ENCODE assay signal across 28 cellular contexts in genomic region chr15:68211656-68212320, GRCh38. TPM values are rescaled to one million over a fixed set of nuclear protein-coding genes. Genes with fewer than 3 reads are reported as not detected.
A peak's percentile ranks its signal among the peaks of the same experiment; 100 is the strongest.
DNase-seq lines count a peak whose midpoint lies in the region; ATAC-seq and TF ChIP-seq lines count a peak whose summit lies in the region.
"Had no signal": no experiment of that assay in that cellular context is flagged by ENCODE, and none has a peak within 500 bp of the region (broad histone marks: within the 10 kb centered on the region; RNA-seq: fewer than 3 reads in every experiment).

No MANE protein-coding gene starts in this region.

- no peaks in the 10 kb centered on the region for H3K36me3 ChIP-seq in left ventricle myocardium inferior
- peaks cover 0 to 46% (median 0%) of the 10 kb centered on the region in 6 donors for H3K36me3 ChIP-seq in spleen
- peaks cover 3% of the 10 kb centered on the region; the same call in 1 of the 2 replicates for H3K36me3 ChIP-seq in PC-3 (ENCODE audit: low read depth, low read length)
- H3K36me3 ChIP-seq: Peyer's patch, transverse colon had no signal

- H3K4me3 ChIP-seq in left ventricle myocardium inferior: no peak overlapping the region
- no peak overlapping the region for H3K4me3 ChIP-seq in spleen
- no peak overlapping the region for H3K4me3 ChIP-seq in PC-3 (ENCODE audit: low read length)
- H3K4me3 ChIP-seq: hepatocyte, K562, Peyer's patch, SJCRH30, smooth muscle cell, transverse colon had no signal

- no peak overlapping the region for H3K18ac ChIP-seq in H9 (ENCODE audit: insufficient read length, low read depth, low read length)

- H3T11ph ChIP-seq in H9 (ENCODE audit: low read length): no peak overlapping the region

- BruUV-seq in PC-3 (replicated peaks; lab: Mats Ljungman, UMichigan): no TSS peak

- TF ChIP-seq POLR2A in spleen (IDR thresholded peaks at IDR 0.05): no peak

- no peak overlapping the region for H2AFZ ChIP-seq in H9 (ENCODE audit: low read length)
- no peak overlapping the region for H2AFZ ChIP-seq in PC-3 (ENCODE audit: low read length)
- H2AFZ ChIP-seq: hepatocyte had no signal

- H3K9ac ChIP-seq in H9 (ENCODE audit: extremely low read depth, insufficient read length, low read length) (no peak overlapping the region), PC-3 (ENCODE audit: low read length) (no peak overlapping the region)

- no peak for ATAC-seq in PC-3
- ATAC-seq: effector memory CD8-positive, alpha-beta T cell; naive thymus-derived CD8-positive, alpha-beta T cell had no signal

- DNase-seq in activated T-cell treated with anti-CD3 and anti-CD28 coated beads, Interleukin-2, amount 50 U/mL, for 24 hours: peak; percentile 28
- no peak for DNase-seq in activated T-cell treated with anti-CD3 and anti-CD28 coated beads, Interleukin-2, amount 50 U/mL, for 1 hour
- DNase-seq in H9: no peak
- peak; percentile 7 for DNase-seq in left ventricle myocardium inferior
- peak; percentile 70 for DNase-seq in spleen
- no peak for DNase-seq in 8988T
- DNase-seq in nucleus accumbens (lab: John Stamatoyannopoulos, UW): no peak
- DNase-seq in PC-3: no peak
- DNase-seq: activated CD4-positive, alpha-beta memory T cell treated with anti-CD3 and anti-CD28 coated beads for 36 hours; activated T-cell treated with anti-CD3 and anti-CD28 coated beads, Interleukin-2, amount 50 U/mL, for 4 hours; COR-L47; DMS79 treated with DMSO at 0.1 percent for 48 hours; effector memory CD8-positive, alpha-beta T cell; foreskin fibroblast; HCEC 1CT; midbrain; naive thymus-derived CD8-positive, alpha-beta T cell; NCI-H1105 treated with DMSO at 0.1 percent for 48 hours; NCI-H1930; NCI-H526; stimulated activated CD4-positive, alpha-beta T cell treated with anti-CD3 and anti-CD28 coated beads, Interleukin-2, amount 100 ng/mL, for 24 hours; stomach; transverse colon had no signal

- intact Hi-C loops in left ventricle myocardium inferior (cut with micrococcal nuclease) (no loop called here), spleen (cut with DNase I; ENCODE audit: low total_unique reads) (loop anchor here (5.0 kb wide), 1 partner anchor 349 kb away; no protein-coding TSS in a partner anchor), PC-3 (cut with micrococcal nuclease) (no loop called here)

- H3F3A ChIP-seq in PC-3 (ENCODE audit: low read length, unreplicated experiment): no peaks in the 10 kb centered on the region

- H3K56ac ChIP-seq in H9 (ENCODE audit: insufficient read length, low read depth, low read length): no peak overlapping the region

- no peaks in the 10 kb centered on the region for H3K27me3 Mint-ChIP-seq in activated T-cell treated with anti-CD3 and anti-CD28 coated beads, Interleukin-2, amount 50 U/mL, for 24 hours
- no peaks in the 10 kb centered on the region; the same call in 1 of the 2 replicates for H3K27me3 Mint-ChIP-seq in H9 (ENCODE audit: low read depth)
- H3K27me3 Mint-ChIP-seq: activated CD4-positive, alpha-beta memory T cell treated with anti-CD3 and anti-CD28 coated beads for 36 hours; effector memory CD8-positive, alpha-beta T cell; naive thymus-derived CD8-positive, alpha-beta T cell had no signal

- no peak overlapping the region for H3K23ac ChIP-seq in H9 (ENCODE audit: insufficient read length, low read depth, low read length)

- H2BK12ac ChIP-seq in H9 (ENCODE audit: insufficient read length, low read depth, low read length): no peak overlapping the region

- no peak overlapping the region for H2BK20ac ChIP-seq in H9 (ENCODE audit: low read depth, low read length, poor library complexity, severe bottlenecking)

- no peak overlapping the region for H2BK5ac ChIP-seq in H9 (ENCODE audit: insufficient read length, low read length)

- H3K4ac ChIP-seq in H9 (ENCODE audit: low read depth, low read length): no peak overlapping the region

- H3K9me3 ChIP-seq in H9 (ENCODE audit: control insufficient read depth, low read depth, low read length): no peaks in the 10 kb centered on the region
- no peaks in the 10 kb centered on the region for H3K9me3 ChIP-seq in left ventricle myocardium inferior (replicated peaks)
- no peaks in the 10 kb centered on the region for H3K9me3 ChIP-seq in spleen
- no peaks in the 10 kb centered on the region for H3K9me3 ChIP-seq in PC-3 (ENCODE audit: low read length)
- H3K9me3 ChIP-seq: Peyer's patch, SJCRH30, stomach, transverse colon had no signal

- H3K4me1 ChIP-seq in H9 (ENCODE audit: insufficient read depth, low read length) (peaks cover 1% of the 10 kb centered on the region; the same call in 1 of the 2 replicates), left ventricle myocardium inferior (peaks cover 7% of the 10 kb centered on the region), spleen (peaks cover 0 to 61% (median 37%) of the 10 kb centered on the region in 6 donors), PC-3 (ENCODE audit: insufficient read depth, low read length) (no peaks in the 10 kb centered on the region)
- H3K4me1 ChIP-seq: SJCRH30 had no signal

- no peak overlapping the region for H3K27ac Mint-ChIP-seq in activated T-cell treated with anti-CD3 and anti-CD28 coated beads, Interleukin-2, amount 50 U/mL, for 24 hours
- H3K27ac Mint-ChIP-seq in H9: peak overlapping the region in 2 of 3 experiments; percentile 58 to 73; a peak in 2 of 7 replicates
- H3K27ac Mint-ChIP-seq: activated CD4-positive, alpha-beta memory T cell treated with anti-CD3 and anti-CD28 coated beads for 36 hours; effector memory CD8-positive, alpha-beta T cell had no signal

- no peaks in the 10 kb centered on the region; the same call in 1 of the 2 replicates for H3K79me2 ChIP-seq in H9 (ENCODE audit: insufficient read depth, low read length)
- H3K79me2 ChIP-seq in PC-3 (ENCODE audit: low read length): peaks cover 17% of the 10 kb centered on the region; the same call in 1 of the 2 replicates

- no CpG with 5 or more reads among the region's 14 CpGs for WGBS in H9 (ENCODE audit: extremely low coverage, insufficient read length, low lambda C conversion rate)
- 88 to 98% (median 95%) methylated on average over 10 to 14 of the region's 14 CpGs for WGBS in spleen, 5 donors

- peaks cover 83% of the 10 kb centered on the region for H3K36me3 Mint-ChIP-seq in activated T-cell treated with anti-CD3 and anti-CD28 coated beads, Interleukin-2, amount 50 U/mL, for 24 hours (ENCODE audit: low read depth)
- H3K36me3 Mint-ChIP-seq in H9 (ENCODE audit: insufficient read depth in 1 of 3, low read depth in 3 of 3): peaks cover 4 to 25% (median 17%) of the 10 kb centered on the region in 3 experiments; a peak in 6 of 7 replicates
- H3K36me3 Mint-ChIP-seq: activated CD4-positive, alpha-beta memory T cell treated with anti-CD3 and anti-CD28 coated beads for 36 hours had no signal

- TF ChIP-seq CTCF in H9 (conservative IDR thresholded peaks at IDR 0.05): no peak
- TF ChIP-seq CTCF in left ventricle myocardium inferior (IDR thresholded peaks at IDR 0.05; ENCODE audit: borderline replicate concordance): no peak
- no peak for TF ChIP-seq CTCF in spleen (IDR thresholded peaks at IDR 0.05 in 8 of 11, conservative IDR thresholded peaks at IDR 0.05 in 3 of 11)
- no peak for TF ChIP-seq CTCF in PC-3 (conservative IDR thresholded peaks at IDR 0.05; ENCODE audit: low read depth, low read length)

- H3K23me2 ChIP-seq in H9 (ENCODE audit: insufficient read length, low read depth, low read length, poor library complexity, severe bottlenecking): no peaks in the 10 kb centered on the region

- H3K4me2 ChIP-seq in H9 (ENCODE audit: insufficient read depth, insufficient read length, low read length) (no peak overlapping the region), PC-3 (ENCODE audit: low read length) (no peak overlapping the region)
- H3K4me2 ChIP-seq: hepatocyte, smooth muscle cell had no signal

- H4K5ac ChIP-seq in H9 (ENCODE audit: insufficient read length, low read depth, low read length): no peak overlapping the region

- peaks cover 11% of the 10 kb centered on the region for H3K79me1 ChIP-seq in H9 (ENCODE audit: insufficient read depth, low read depth, low read length, poor library complexity, severe bottlenecking)

- H3K27me3 ChIP-seq in H9 (ENCODE audit: insufficient read depth, low read length) (no peaks in the 10 kb centered on the region), left ventricle myocardium inferior (ENCODE audit: low read depth) (no peaks in the 10 kb centered on the region), spleen (replicated peaks in 1 of 7) (no peaks in the 10 kb centered on the region), PC-3 (ENCODE audit: low read length) (no peaks in the 10 kb centered on the region)
- H3K27me3 ChIP-seq: hepatocyte, Peyer's patch, SJCRH30, stomach, transverse colon had no signal

- H2BK15ac ChIP-seq in H9 (ENCODE audit: low read depth, low read length): no peak overlapping the region

- H4K20me1 ChIP-seq in H9 (ENCODE audit: control insufficient read depth, insufficient read depth, insufficient read length) (peaks cover 2% of the 10 kb centered on the region), PC-3 (ENCODE audit: low read length) (no peaks in the 10 kb centered on the region)

- no peaks in the 10 kb centered on the region for H3K9me2 ChIP-seq in PC-3 (replicated peaks; ENCODE audit: low read length)

- H3K14ac ChIP-seq in H9 (ENCODE audit: insufficient read depth, low read length): no peak overlapping the region; the same call in 1 of the 2 replicates

- H3K4me3 Mint-ChIP-seq in activated T-cell treated with anti-CD3 and anti-CD28 coated beads, Interleukin-2, amount 50 U/mL, for 24 hours: no peak overlapping the region
- H3K4me3 Mint-ChIP-seq in H9: no peak overlapping the region
- H3K4me3 Mint-ChIP-seq: activated CD4-positive, alpha-beta memory T cell treated with anti-CD3 and anti-CD28 coated beads for 36 hours; activated T-cell treated with anti-CD3 and anti-CD28 coated beads, Interleukin-2, amount 50 U/mL, for 4 hours; effector memory CD8-positive, alpha-beta T cell; naive thymus-derived CD8-positive, alpha-beta T cell had no signal

- H2BK120ac ChIP-seq in H9 (ENCODE audit: low read depth, low read length, poor library complexity, severe bottlenecking): no peak overlapping the region

- no peak overlapping the region for H4K91ac ChIP-seq in H9 (ENCODE audit: insufficient read length, low read depth, low read length)

- H3K27ac ChIP-seq in H9 (ENCODE audit: insufficient read length, low read depth, low read length) (no peak overlapping the region), left ventricle myocardium inferior (replicated peaks) (no peak overlapping the region), spleen (no peak overlapping the region), PC-3 (ENCODE audit: low read length) (no peak overlapping the region)
- H3K27ac ChIP-seq: hepatocyte, Peyer's patch, SJCRH30, transverse colon had no signal

- no peak overlapping the region for H4K8ac ChIP-seq in H9 (replicated peaks; ENCODE audit: insufficient read length, low read depth, low read length)

- POLR2A ChIA-PET in PC-3 (lab: Charles Lee; ENCODE audit: unreplicated experiment): no interaction called here

- peaks cover 35% of the 10 kb centered on the region for H3K4me1 Mint-ChIP-seq in activated T-cell treated with anti-CD3 and anti-CD28 coated beads, Interleukin-2, amount 50 U/mL, for 24 hours (ENCODE audit: low read depth)
- H3K4me1 Mint-ChIP-seq in H9: peaks cover 7 to 21% of the 10 kb centered on the region in 2 experiments

- no peak overlapping the region for H2AK5ac ChIP-seq in H9 (ENCODE audit: insufficient read length, low read length)

- CTCF ChIA-PET in PC-3 (lab: Charles Lee): no interaction called here

- no peaks in the 10 kb centered on the region for H3K9me3 Mint-ChIP-seq in activated T-cell treated with anti-CD3 and anti-CD28 coated beads, Interleukin-2, amount 50 U/mL, for 24 hours
- H3K9me3 Mint-ChIP-seq in H9: no peaks in the 10 kb centered on the region
- H3K9me3 Mint-ChIP-seq: activated CD4-positive, alpha-beta memory T cell treated with anti-CD3 and anti-CD28 coated beads for 36 hours; activated T-cell treated with anti-CD3 and anti-CD28 coated beads, Interleukin-2, amount 50 U/mL, for 4 hours; effector memory CD8-positive, alpha-beta T cell; naive thymus-derived CD8-positive, alpha-beta T cell had no signal

RNA-seq across cellular contexts. Expression of gene CALML4, which starts 6.7 kb away (rescaled TPM):
- total RNA-seq in H9 (2021) (8.2 and 11.8 TPM in 2 replicates), left ventricle myocardium inferior (0.91 TPM), spleen (10 to 100 TPM in 3 of 7 donors, 1 to 10 TPM in 4; 7.8 to 11.2 (median 9.7) TPM), PC-3 (2014; rRNA removed) (4.5 and 4.8 TPM in 2 replicates)
- polyA plus RNA-seq in spleen: 10 to 100 TPM in 2 of 3 donors, 1 to 10 TPM in 1; 8.2 to 15.9 (median 13.2) TPM

RNA-seq across cellular contexts. Expression of gene CLN6, which starts 17.7 kb away (rescaled TPM):
- total RNA-seq in H9 (2021) (68.7 and 71.9 TPM in 2 replicates), left ventricle myocardium inferior (6.6 TPM), spleen (10 to 100 TPM; 25.0 to 38.6 (median 29.7) TPM), PC-3 (2014; rRNA removed) (33.4 and 42.2 TPM in 2 replicates)
- 10 to 100 TPM in 2 of 3 donors, 1 to 10 TPM in 1; 9.8 to 21.7 (median 18.1) TPM for polyA plus RNA-seq in spleen

Comparison
In these comparisons a context has a peak if more than half of its experiments do, and no peak if none do; other contexts are left out.
1. DNase-seq: peak in activated T-cell treated with anti-CD3 and anti-CD28 coated beads, Interleukin-2, amount 50 U/mL, for 24 hours (single experiment), left ventricle myocardium inferior (single experiment) and spleen (single experiment); none in activated T-cell treated with anti-CD3 and anti-CD28 coated beads, Interleukin-2, amount 50 U/mL, for 1 hour (single experiment), H9 (single experiment), 8988T (single experiment), nucleus accumbens (0 of 56) and PC-3 (single experiment).